Comparison of ENCODE assay signal across 18 cellular contexts in the genomic region with DNA sequence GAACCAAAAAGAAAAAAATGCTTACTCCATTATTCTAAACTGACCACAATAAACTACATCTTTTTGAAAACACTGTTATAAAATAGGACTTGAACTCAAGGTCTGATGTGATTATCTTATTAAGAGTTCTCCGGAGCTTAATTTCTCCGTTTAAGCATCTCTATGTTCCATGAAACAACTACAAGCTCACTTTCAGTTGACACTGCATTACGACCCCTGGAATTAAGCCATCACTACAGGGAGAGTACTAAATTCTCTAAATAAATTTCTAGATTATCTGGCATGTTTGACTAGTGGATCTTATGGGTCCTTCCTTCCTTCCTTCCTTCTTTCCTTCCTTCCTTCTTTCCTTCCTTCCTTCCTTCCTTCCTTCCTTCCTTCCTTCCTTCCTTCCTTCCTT.
A peak's percentile ranks its signal among the peaks of the same experiment; 100 is the strongest.
DNase-seq lines count a peak whose midpoint lies in the region; ATAC-seq and TF ChIP-seq lines count a peak whose summit lies in the region.
"Had no signal": no experiment of that assay in that cellular context is flagged by ENCODE, and none has a peak within 500 bp of the region (broad histone marks: within the 10 kb centered on the region; RNA-seq: fewer than 3 reads in every experiment).

No MANE protein-coding gene starts in this region.

- H2AFZ ChIP-seq in PC-3 (ENCODE audit: low read length) = no peak overlapping the region

- H3K4me3 ChIP-seq in PC-3 (ENCODE audit: low read length) (no peak overlapping the region), colonic mucosa (no peak overlapping the region), stomach (no peak overlapping the region)
- H3K4me3 ChIP-seq: BLaER1, HAP-1 had no signal

- ATAC-seq in PC-3 (no peak), omental fat pad (ENCODE audit: low FRiP score) (no peak), GM21447 (IDR thresholded peaks at IDR 0.05; ENCODE audit: unreplicated experiment) (no peak)

- intact Hi-C loops in Calu3 (cut with micrococcal nuclease; ENCODE audit: unreplicated experiment) = loop anchor here (5.0 kb wide), 1 partner anchor 215 kb away; no protein-coding TSS in a partner anchor
- intact Hi-C loops in PC-3 (cut with micrococcal nuclease) = no loop called here
- intact Hi-C loops in colonic mucosa (cut with DNase I) = no loop called here
- intact Hi-C loops in stomach (cut with DNase I; ENCODE audit: low total_unique reads) = no loop called here

- H3K4me2 ChIP-seq in PC-3 (ENCODE audit: low read length) = no peak overlapping the region
- H3K4me2 ChIP-seq: BLaER1 had no signal

- no peak for TF ChIP-seq EP300 in stomach (IDR thresholded peaks at IDR 0.05)

- peaks cover 51% of the 10 kb centered on the region for H3K4me1 Mint-ChIP-seq in Calu3 (ENCODE audit: low read depth, unreplicated experiment)
- H3K4me1 Mint-ChIP-seq: B cell; CD8-positive, alpha-beta memory T cell had no signal

- peak overlapping the region; percentile 82 for H3K27ac Mint-ChIP-seq in Calu3 (ENCODE audit: unreplicated experiment)
- H3K27ac Mint-ChIP-seq: B cell; CD4-positive, alpha-beta T cell; CD8-positive, alpha-beta memory T cell; HFFc6 had no signal

- H3K4me3 Mint-ChIP-seq in Calu3 (ENCODE audit: low read depth, unreplicated experiment) = no peak overlapping the region
- H3K4me3 Mint-ChIP-seq: B cell; CD4-positive, alpha-beta T cell; CD8-positive, alpha-beta memory T cell; HFFc6 had no signal

- no peaks in the 10 kb centered on the region for H3K27me3 Mint-ChIP-seq in Calu3 (ENCODE audit: unreplicated experiment)
- H3K27me3 Mint-ChIP-seq: B cell; CD4-positive, alpha-beta T cell; CD8-positive, alpha-beta memory T cell had no signal

- H3K4me1 ChIP-seq in PC-3 (ENCODE audit: insufficient read depth, low read length) (peaks cover 49% of the 10 kb centered on the region), colonic mucosa (no peaks in the 10 kb centered on the region), stomach (peaks cover 0 to 14% (median 2%) of the 10 kb centered on the region in 4 donors)
- H3K4me1 ChIP-seq: BLaER1, HAP-1 had no signal

- H3K36me3 ChIP-seq in PC-3 (ENCODE audit: low read depth, low read length) = no peaks in the 10 kb centered on the region
- H3K36me3 ChIP-seq in colonic mucosa = no peaks in the 10 kb centered on the region
- no peaks in the 10 kb centered on the region for H3K36me3 ChIP-seq in stomach
- H3K36me3 ChIP-seq: BLaER1, HAP-1 had no signal

- H3K9me3 Mint-ChIP-seq in Calu3 (ENCODE audit: low read depth, unreplicated experiment) = no peaks in the 10 kb centered on the region
- H3K9me3 Mint-ChIP-seq: CD4-positive, alpha-beta T cell; HFFc6 had no signal

- peaks cover 17% of the 10 kb centered on the region for H3K36me3 Mint-ChIP-seq in Calu3 (ENCODE audit: insufficient read depth, unreplicated experiment)

- no peaks in the 10 kb centered on the region for H3K79me2 ChIP-seq in PC-3 (ENCODE audit: low read length)

- H3K27ac ChIP-seq in PC-3 (ENCODE audit: low read length) (peak overlapping the region; percentile 76), colonic mucosa (peak overlapping the region; percentile 42), stomach (peak overlapping the region in 3 of 5 donors; percentile 7 to 76 (median 68))
- H3K27ac ChIP-seq: BLaER1 had no signal

- DNase-seq in Calu3 = no peak
- no peak for DNase-seq in PC-3
- no peak for DNase-seq in colonic mucosa
- DNase-seq in stomach = no peak
- DNase-seq in omental fat pad (ENCODE audit: low spot score) = no peak
- no peak for DNase-seq in mesenteric fat pad (ENCODE audit: low spot score)
- DNase-seq in activated CD4-positive, CD25-positive, alpha-beta regulatory T cell treated with anti-CD3 and anti-CD28 coated beads, Interleukin-2, amount 50 U/mL, for 72 hours = no peak
- DNase-seq: CD4-positive, alpha-beta T cell; CD8-positive, alpha-beta memory T cell; DMS53; DMS79 treated with DMSO at 0.1 percent for 48 hours; GF-D8; GOT3; HFFc6 had no signal

- 0 out of 2 replicates have a peak overlapping the region, but pooled peaks have one; percentile 3 for H3K9ac ChIP-seq in PC-3 (ENCODE audit: low read length)
- no peak overlapping the region for H3K9ac ChIP-seq in colonic mucosa (ENCODE audit: low read depth in 2 of 2, low read length in 2 of 2)
- H3K9ac ChIP-seq: BLaER1 had no signal

- POLR2A ChIA-PET in PC-3 (lab: Charles Lee; ENCODE audit: unreplicated experiment) = no interaction called here

- BruUV-seq in Calu3 (replicated peaks; lab: Mats Ljungman, UMichigan) (no TSS peak), PC-3 (replicated peaks; lab: Mats Ljungman, UMichigan) (no TSS peak)

- CTCF ChIA-PET in Calu3 (lab: Charles Lee) = interaction anchor here (0.9 kb wide), 1 partner anchor 11 kb away, joined by 3 read pairs; no protein-coding TSS in a partner anchor
- CTCF ChIA-PET in PC-3 (lab: Charles Lee) = no interaction called here

- 77 to 92% (median 87%) methylated on average over 3 of the region's 3 CpGs for WGBS in stomach, 5 donors

- H4K20me1 ChIP-seq in PC-3 (ENCODE audit: low read length) = no peaks in the 10 kb centered on the region
- H4K20me1 ChIP-seq: BLaER1 had no signal

- H3F3A ChIP-seq in PC-3 (ENCODE audit: low read length, unreplicated experiment) = peaks cover 10% of the 10 kb centered on the region

- H3K9me3 ChIP-seq in PC-3 (ENCODE audit: low read length) (no peaks in the 10 kb centered on the region), colonic mucosa (no peaks in the 10 kb centered on the region), stomach (no peaks in the 10 kb centered on the region)
- H3K9me3 ChIP-seq: BLaER1, HAP-1 had no signal

- H3K27me3 ChIP-seq in PC-3 (ENCODE audit: low read length) = no peaks in the 10 kb centered on the region
- no peaks in the 10 kb centered on the region for H3K27me3 ChIP-seq in colonic mucosa
- no peaks in the 10 kb centered on the region for H3K27me3 ChIP-seq in stomach
- H3K27me3 ChIP-seq: BLaER1 had no signal

- no peak for TF ChIP-seq POLR2A in stomach (IDR thresholded peaks at IDR 0.05)

- no peak for TF ChIP-seq CTCF in Calu3 (IDR thresholded peaks at IDR 0.05; ENCODE audit: unreplicated experiment)
- no peak for TF ChIP-seq CTCF in PC-3 (conservative IDR thresholded peaks at IDR 0.05; ENCODE audit: low read depth, low read length)
- TF ChIP-seq CTCF in colonic mucosa (IDR thresholded peaks at IDR 0.05) = no peak
- no peak for TF ChIP-seq CTCF in stomach (IDR thresholded peaks at IDR 0.05)
- TF ChIP-seq CTCF in omental fat pad (IDR thresholded peaks at IDR 0.05) = no peak

- no peaks in the 10 kb centered on the region for H3K9me2 ChIP-seq in PC-3 (replicated peaks; ENCODE audit: low read length)
